4 cellular contexts compared by ENCODE assay signal in genomic region chr4:98831036-98831435, GRCh38.
A peak's percentile ranks its signal among the peaks of the same experiment; 100 is the strongest.
TF ChIP-seq lines count a peak whose summit lies in the region.
"Not testable (repeated sequence)": the region's sequence is repeated elsewhere in the genome, so short reads cannot be mapped to it uniquely, and the experiment has no call there.

No MANE protein-coding gene starts in this region.

TF ChIP-seq in HCT116, 20 proteins besides CTCF, POLR2A, EP300 and RAD21:
- peak; percentile 33; the same call in 1 of the 2 replicates for TF ChIP-seq ATF3 (IDR thresholded peaks at IDR 0.05)

TF ChIP-seq in GM12878, 131 proteins besides CTCF, POLR2A, EP300 and RAD21:
- TF ChIP-seq ZNF24 (IDR thresholded peaks at IDR 0.05) = peak; percentile 52; the same call in 1 of the 2 replicates

TF ChIP-seq in K562, 482 proteins besides CTCF, POLR2A, EP300 and RAD21:
- TF ChIP-seq ZNF24 (IDR thresholded peaks at IDR 0.05) (peak; percentile 93), CEBPB (tag; IDR thresholded peaks at IDR 0.05) (peak; percentile 57), CEBPG (tag; conservative IDR thresholded peaks at IDR 0.05 in 1 of 2, IDR thresholded peaks at IDR 0.05 in 1 of 2) (0 out of 4 replicates have a peak, but pooled peaks of 1 of the 2 experiments have one; percentile 9), ATF3 (IDR thresholded peaks at IDR 0.05) (peak; percentile 81)
- TF ChIP-seq CEBPG (CRISPR knock-in tag; IDR thresholded peaks at IDR 0.05); ATF3 (CRISPR knock-in tag; conservative IDR thresholded peaks at IDR 0.05): not testable (repeated sequence)

TF ChIP-seq in HepG2, 621 proteins besides CTCF, POLR2A, EP300 and RAD21:
- peak; percentile 22; the same call in 1 of the 2 replicates for TF ChIP-seq CEBPG (CRISPR knock-in tag; IDR thresholded peaks at IDR 0.05)
- peak; percentile 75; the same call in 1 of the 2 replicates for TF ChIP-seq ZNF24 (IDR thresholded peaks at IDR 0.05)
TF ChIP-seq in HepG2: peak in this region for 2; not testable (repeated sequence) for 619.
